38 cellular contexts compared by ENCODE assay signal in genomic region chr18:74346206-74346605, GRCh38. TPM values are rescaled to one million over a fixed set of nuclear protein-coding genes. Genes with fewer than 3 reads are reported as not detected.
"Had no signal": no experiment of that assay in that cellular context is flagged by ENCODE, and none has a peak within 500 bp of the region (broad histone marks: within the 10 kb centered on the region; RNA-seq: fewer than 3 reads in every experiment).

No MANE protein-coding gene starts in this region.

- H3K36me3 ChIP-seq: MG63 had no signal

- H3K27me3 ChIP-seq: MG63 had no signal

- H3K4me3 ChIP-seq: MG63 had no signal

- DNase-seq: Karpas-422, Kasumi-1, MG63, MM.1S, MV-4-11, NCI-H1048, NCI-H1092, NCI-H1092 treated with DMSO at 0.1 percent for 48 hours, NCI-H1105, NCI-H1105 treated with DMSO at 0.1 percent for 48 hours, NCI-H1417, NCI-H1417 treated with DMSO at 0.1 percent for 48 hours, NCI-H1436, NCI-H1436 treated with DMSO at 0.1 percent for 48 hours, NCI-H146, NCI-H1694, NCI-H1694 treated with DMSO at 0.1 percent for 48 hours, NCI-H187, NCI-H187 treated with DMSO at 0.1 percent for 48 hours, NCI-H1930, NCI-H2029, NCI-H2029 treated with DMSO at 0.1 percent for 48 hours, NCI-H2081, NCI-H2081 treated with DMSO at 0.1 percent for 48 hours, NCI-H2107, NCI-H2171, NCI-H2171 treated with DMSO at 0.1 percent for 48 hours, NCI-H2227 treated with DMSO at 0.1 percent for 48 hours, NCI-H226, NCI-H345, NCI-H446, NCI-H446 treated with DMSO at 0.1 percent for 48 hours, NCI-H510A, NCI-H510A treated with DMSO at 0.1 percent for 48 hours had no signal

- H3K9me3 ChIP-seq: MG63 had no signal

RNA-seq across cellular contexts. Expression of gene C18orf63, which starts 30.6 kb away (rescaled TPM):
- total RNA-seq: LHCN-M2, M059J, MCF 10A, NCI-H460 had no signal
